10 cellular contexts compared by ENCODE assay signal in genomic region chr11:9739108-9739507, GRCh38.
DNase-seq lines count a peak whose midpoint lies in the region; ATAC-seq and TF ChIP-seq lines count a peak whose summit lies in the region.
"Had no signal": no experiment of that assay in that cellular context is flagged by ENCODE, and none has a peak within 500 bp of the region (broad histone marks: within the 10 kb centered on the region; RNA-seq: fewer than 3 reads in every experiment).

No MANE protein-coding gene starts in this region.

- H3K4me1 ChIP-seq in endodermal cell (ENCODE audit: control insufficient read depth, insufficient read depth, low read length) = no peaks in the 10 kb centered on the region

- H3K9me3 ChIP-seq in T-helper 17 cell (ENCODE audit: control insufficient read depth, low read length, poor library complexity, severe bottlenecking) (no peaks in the 10 kb centered on the region), endodermal cell (ENCODE audit: control insufficient read depth, low read length) (peaks cover 22% of the 10 kb centered on the region)

- no peak for TF ChIP-seq CTCF in endodermal cell (conservative IDR thresholded peaks at IDR 0.05)

- H3K9ac ChIP-seq in endodermal cell (ENCODE audit: extremely low read depth, low read length, poor library complexity, severe bottlenecking) = no peak overlapping the region

- ATAC-seq in HG02885 (IDR thresholded peaks at IDR 0.05; ENCODE audit: poor library complexity, unreplicated experiment) (peak; percentile 70), T-helper 17 cell (peak; percentile 39)
- peak; percentile 95 for ATAC-seq in stimulated activated memory B cell treated with anti-CD40 and anti-IgM and Interleukin-4, amounts not matched to agents 10 μg/mL and 1 μg/mL and 100 μg/mL, for 72 hours

- no peak overlapping the region for H3K27ac ChIP-seq in endodermal cell (ENCODE audit: low read depth, low read length)

- no peak overlapping the region for H3K4me3 ChIP-seq in endodermal cell (ENCODE audit: low read length)

- no peaks in the 10 kb centered on the region for H3K27me3 Mint-ChIP-seq in activated CD4-positive, alpha-beta T cell treated with anti-CD3 and anti-CD28 coated beads, Interleukin-2, amount 10 ng/mL, durations not matched to agents 24 days and 14 days
- no peaks in the 10 kb centered on the region for H3K27me3 Mint-ChIP-seq in T-helper 17 cell
- H3K27me3 Mint-ChIP-seq in stimulated activated memory B cell treated with anti-CD40 and anti-IgM and Interleukin-4, amounts not matched to agents 10 μg/mL and 1 μg/mL and 100 μg/mL, for 72 hours = no peaks in the 10 kb centered on the region
- H3K27me3 Mint-ChIP-seq in immature natural killer cell (ENCODE audit: low read depth in 3 of 3) = no peaks in the 10 kb centered on the region
- no peaks in the 10 kb centered on the region for H3K27me3 Mint-ChIP-seq in endodermal cell (ENCODE audit: insufficient read depth)
- H3K27me3 Mint-ChIP-seq: activated naive CD4-positive, alpha-beta T cell treated with anti-CD3 and anti-CD28 coated beads, Interleukin-2, amount 50 U/mL, for 24 hours had no signal

- peaks cover 27% of the 10 kb centered on the region for H3K4me1 Mint-ChIP-seq in activated CD4-positive, alpha-beta T cell treated with anti-CD3 and anti-CD28 coated beads, Interleukin-2, amount 10 ng/mL, durations not matched to agents 24 days and 14 days
- H3K4me1 Mint-ChIP-seq in T-helper 17 cell = no peaks in the 10 kb centered on the region
- H3K4me1 Mint-ChIP-seq in stimulated activated memory B cell treated with anti-CD40 and anti-IgM and Interleukin-4, amounts not matched to agents 10 μg/mL and 1 μg/mL and 100 μg/mL, for 72 hours = peaks cover 68% of the 10 kb centered on the region
- peaks cover 4 to 12% of the 10 kb centered on the region in 2 donors for H3K4me1 Mint-ChIP-seq in immature natural killer cell
- peaks cover 4% of the 10 kb centered on the region for H3K4me1 Mint-ChIP-seq in endodermal cell
- H3K4me1 Mint-ChIP-seq: activated naive CD4-positive, alpha-beta T cell treated with anti-CD3 and anti-CD28 coated beads, Interleukin-2, amount 50 U/mL, for 24 hours had no signal

- peak overlapping the region; percentile 81 for H3K27ac Mint-ChIP-seq in activated CD4-positive, alpha-beta T cell treated with anti-CD3 and anti-CD28 coated beads, Interleukin-2, amount 10 ng/mL, durations not matched to agents 24 days and 14 days
- H3K27ac Mint-ChIP-seq in T-helper 17 cell = no peak overlapping the region
- peak overlapping the region; percentile 90 for H3K27ac Mint-ChIP-seq in stimulated activated memory B cell treated with anti-CD40 and anti-IgM and Interleukin-4, amounts not matched to agents 10 μg/mL and 1 μg/mL and 100 μg/mL, for 72 hours
- H3K27ac Mint-ChIP-seq in immature natural killer cell = peak overlapping the region in 2 of 6 donors; percentile 26 to 43
- H3K27ac Mint-ChIP-seq in endodermal cell = no peak overlapping the region
- H3K27ac Mint-ChIP-seq: activated naive CD4-positive, alpha-beta T cell treated with anti-CD3 and anti-CD28 coated beads, Interleukin-2, amount 50 U/mL, for 24 hours had no signal

- H3K27me3 ChIP-seq in endodermal cell (ENCODE audit: control insufficient read depth, insufficient read depth, low read length, poor library complexity, severe bottlenecking) = no peaks in the 10 kb centered on the region

- peaks cover 75% of the 10 kb centered on the region for H3K36me3 ChIP-seq in endodermal cell (ENCODE audit: control insufficient read depth, insufficient read depth, low read length)

- intact Hi-C loops in activated CD4-positive, alpha-beta T cell treated with anti-CD3 and anti-CD28 coated beads, Interleukin-2, amount 10 ng/mL, durations not matched to agents 24 days and 14 days (cut with micrococcal nuclease) = no loop called here

- peaks cover 46% of the 10 kb centered on the region for H3K36me3 Mint-ChIP-seq in activated CD4-positive, alpha-beta T cell treated with anti-CD3 and anti-CD28 coated beads, Interleukin-2, amount 10 ng/mL, durations not matched to agents 24 days and 14 days (ENCODE audit: low read depth)
- peaks cover 4% of the 10 kb centered on the region for H3K36me3 Mint-ChIP-seq in T-helper 17 cell (ENCODE audit: low read depth)
- H3K36me3 Mint-ChIP-seq in stimulated activated memory B cell treated with anti-CD40 and anti-IgM and Interleukin-4, amounts not matched to agents 10 μg/mL and 1 μg/mL and 100 μg/mL, for 72 hours = peaks cover 77% of the 10 kb centered on the region
- peaks cover 28 to 51% (median 44%) of the 10 kb centered on the region in 3 donors for H3K36me3 Mint-ChIP-seq in immature natural killer cell
- peaks cover 68% of the 10 kb centered on the region for H3K36me3 Mint-ChIP-seq in endodermal cell (ENCODE audit: low read depth)

- DNase-seq in activated CD4-positive, alpha-beta T cell treated with anti-CD3 and anti-CD28 coated beads, Interleukin-2, amount 10 ng/mL, durations not matched to agents 24 days and 14 days = peak; percentile 66
- no peak for DNase-seq in activated CD4-positive, alpha-beta T cell treated with anti-CD3 and anti-CD28 coated beads for 4 hours
- DNase-seq in T-helper 17 cell (no peak), immature natural killer cell (no peak), cerebellum (ENCODE audit: low spot score) (no peak), endodermal cell (no peak)
- DNase-seq: ACHN had no signal

- peaks cover 20% of the 10 kb centered on the region for H3K9me3 Mint-ChIP-seq in activated CD4-positive, alpha-beta T cell treated with anti-CD3 and anti-CD28 coated beads, Interleukin-2, amount 10 ng/mL, durations not matched to agents 24 days and 14 days
- no peaks in the 10 kb centered on the region for H3K9me3 Mint-ChIP-seq in stimulated activated memory B cell treated with anti-CD40 and anti-IgM and Interleukin-4, amounts not matched to agents 10 μg/mL and 1 μg/mL and 100 μg/mL, for 72 hours
- H3K9me3 Mint-ChIP-seq in immature natural killer cell = peaks cover 0 to 15% (median 11%) of the 10 kb centered on the region in 6 donors
- H3K9me3 Mint-ChIP-seq in endodermal cell = peaks cover 13% of the 10 kb centered on the region

- peak overlapping the region; percentile 48 for H3K4me3 Mint-ChIP-seq in activated CD4-positive, alpha-beta T cell treated with anti-CD3 and anti-CD28 coated beads, Interleukin-2, amount 10 ng/mL, durations not matched to agents 24 days and 14 days
- H3K4me3 Mint-ChIP-seq in T-helper 17 cell (no peak overlapping the region), immature natural killer cell (no peak overlapping the region), endodermal cell (no peak overlapping the region)
- peak overlapping the region; percentile 71 for H3K4me3 Mint-ChIP-seq in stimulated activated memory B cell treated with anti-CD40 and anti-IgM and Interleukin-4, amounts not matched to agents 10 μg/mL and 1 μg/mL and 100 μg/mL, for 72 hours
- H3K4me3 Mint-ChIP-seq: activated naive CD4-positive, alpha-beta T cell treated with anti-CD3 and anti-CD28 coated beads, Interleukin-2, amount 50 U/mL, for 24 hours had no signal

- 92 to 100% methylated on average over 1 of the region's 1 CpG for WGBS in endodermal cell (ENCODE audit: insufficient coverage in 1 of 2, insufficient read length in 1 of 2), 2 experiments

Comparison
In these comparisons a context has a peak if more than half of its experiments do, and no peak if none do; other contexts are left out.
1. H3K27ac Mint-ChIP-seq: peak in activated CD4-positive, alpha-beta T cell treated with anti-CD3 and anti-CD28 coated beads, Interleukin-2, amount 10 ng/mL, durations not matched to agents 24 days and 14 days (single experiment) and stimulated activated memory B cell treated with anti-CD40 and anti-IgM and Interleukin-4, amounts not matched to agents 10 μg/mL and 1 μg/mL and 100 μg/mL, for 72 hours (single experiment); none in T-helper 17 cell (single experiment) and endodermal cell (single experiment).
2. H3K4me3 Mint-ChIP-seq: peak in activated CD4-positive, alpha-beta T cell treated with anti-CD3 and anti-CD28 coated beads, Interleukin-2, amount 10 ng/mL, durations not matched to agents 24 days and 14 days (single experiment) and stimulated activated memory B cell treated with anti-CD40 and anti-IgM and Interleukin-4, amounts not matched to agents 10 μg/mL and 1 μg/mL and 100 μg/mL, for 72 hours (single experiment); none in T-helper 17 cell (single experiment), immature natural killer cell (0 of 5) and endodermal cell (single experiment).
3. ATAC-seq: peak in every context shown above with its lines; median percentile 95 in stimulated activated memory B cell treated with anti-CD40 and anti-IgM and Interleukin-4, amounts not matched to agents 10 μg/mL and 1 μg/mL and 100 μg/mL, for 72 hours; 70 in HG02885; 39 in T-helper 17 cell.